ENCODE assay signal across 1 cellular context in genomic region chr17:2392252-2393183, GRCh38.
TF ChIP-seq lines count a peak whose summit lies in the region.

No MANE protein-coding gene starts in this region.

TF ChIP-seq in HepG2, 621 proteins besides CTCF, POLR2A, EP300 and RAD21 (continued from another document and continues in another):
- TF ChIP-seq ZNF644 (CRISPR knock-in tag; IDR thresholded peaks at IDR 0.05; ENCODE audit: low read depth) (no peak), ZNF280D (CRISPR knock-in tag; IDR thresholded peaks at IDR 0.05) (no peak), NKX3-1 (CRISPR knock-in tag; IDR thresholded peaks at IDR 0.05) (no peak), XRCC5 (optimal IDR thresholded peaks at IDR 0.05; ENCODE audit: low read length) (no peak), UBTF (CRISPR knock-in tag; IDR thresholded peaks at IDR 0.05) (peak; percentile 24; the same call in 1 of the 2 replicates), SIN3A (IDR thresholded peaks at IDR 0.05; ENCODE audit: borderline replicate concordance, low read depth, low read length) (peak; percentile 48; the same call in 1 of the 2 replicates), HMGXB3 (CRISPR knock-in tag; IDR thresholded peaks at IDR 0.05; ENCODE audit: borderline replicate concordance) (no peak), ZNF501 (CRISPR knock-in tag; IDR thresholded peaks at IDR 0.05) (peak; percentile 64), SP5 (CRISPR knock-in tag; IDR thresholded peaks at IDR 0.05; ENCODE audit: borderline replicate concordance, low read depth) (peak; percentile 74), ZBTB49 (CRISPR knock-in tag; IDR thresholded peaks at IDR 0.05; ENCODE audit: borderline replicate concordance) (no peak), AKNA (CRISPR knock-in tag; IDR thresholded peaks at IDR 0.05; ENCODE audit: borderline replicate concordance) (no peak), RXRB (CRISPR knock-in tag; IDR thresholded peaks at IDR 0.05; ENCODE audit: borderline replicate concordance) (no peak), ZNF18 (CRISPR knock-in tag; IDR thresholded peaks at IDR 0.05; ENCODE audit: insufficient replicate concordance) (no peak), ZNF234 (CRISPR knock-in tag; conservative IDR thresholded peaks at IDR 0.05) (no peak), KLF16 (CRISPR knock-in tag; IDR thresholded peaks at IDR 0.05) (no peak), ZNF687 (CRISPR knock-in tag; IDR thresholded peaks at IDR 0.05) (peak; percentile 64), ZBTB2 (CRISPR knock-in tag; IDR thresholded peaks at IDR 0.05; ENCODE audit: low read depth) (peak; percentile 73; the same call in 1 of the 2 replicates), SPEN (CRISPR knock-in tag; IDR thresholded peaks at IDR 0.05; ENCODE audit: low read depth) (peak; percentile 19; the same call in 1 of the 2 replicates), ZNF746 (CRISPR knock-in tag; IDR thresholded peaks at IDR 0.05) (peak; percentile 54; the same call in 1 of the 2 replicates), HOXA3 (CRISPR knock-in tag; IDR thresholded peaks at IDR 0.05) (peak; percentile 74), YEATS4 (CRISPR knock-in tag; IDR thresholded peaks at IDR 0.05; ENCODE audit: borderline replicate concordance) (peak; percentile 65; the same call in 1 of the 2 replicates), HNRNPLL (IDR thresholded peaks at IDR 0.05; ENCODE audit: low read depth, low read length, poor library complexity, severe bottlenecking) (peak; percentile 30), ZFP90 (CRISPR knock-in tag; IDR thresholded peaks at IDR 0.05; ENCODE audit: borderline replicate concordance) (no peak), CBFB (CRISPR knock-in tag; IDR thresholded peaks at IDR 0.05) (no peak)
